Comparison of ENCODE assay signal across 15 cellular contexts in the genomic region with DNA sequence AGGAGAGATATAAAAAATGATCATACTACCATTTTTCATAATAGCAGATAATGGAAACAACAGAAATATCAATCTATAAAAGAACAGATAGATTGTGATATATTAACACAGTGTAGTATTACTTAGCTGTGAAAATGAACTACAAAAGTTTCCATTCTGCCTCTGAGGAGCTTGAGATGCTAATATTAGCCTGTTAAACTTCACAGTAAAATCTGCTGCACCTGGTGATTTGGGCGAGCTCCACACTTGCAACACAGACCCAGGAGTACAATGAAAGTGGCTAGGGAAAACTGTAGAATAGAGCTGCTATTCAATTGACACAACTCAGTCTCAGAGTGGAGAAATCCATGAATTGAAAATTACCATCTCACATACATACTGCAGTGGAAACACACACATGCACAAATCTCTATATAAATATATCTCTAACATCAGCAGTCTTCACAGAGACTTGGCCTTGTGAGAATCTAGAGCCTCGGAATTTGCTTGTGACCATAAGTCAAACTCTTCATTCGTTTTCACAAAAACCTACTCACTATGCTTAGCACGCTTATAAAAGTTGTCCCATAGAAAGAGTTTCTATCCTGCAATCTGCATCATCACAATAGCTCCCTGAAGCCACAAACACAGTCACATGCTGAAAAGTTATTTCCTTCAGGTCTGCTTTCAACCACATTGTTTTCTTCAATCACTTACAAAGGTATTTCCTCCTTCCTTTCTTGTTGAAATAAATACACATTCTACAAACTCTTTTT.
DNase-seq lines count a peak whose midpoint lies in the region; ATAC-seq and TF ChIP-seq lines count a peak whose summit lies in the region.
"Had no signal": no experiment of that assay in that cellular context is flagged by ENCODE, and none has a peak within 500 bp of the region (broad histone marks: within the 10 kb centered on the region; RNA-seq: fewer than 3 reads in every experiment).

No MANE protein-coding gene starts in this region.

- no peak for TF ChIP-seq CTCF in MM.1S (IDR thresholded peaks at IDR 0.05; ENCODE audit: low read length)
- no peak for TF ChIP-seq CTCF in neural progenitor cell (IDR thresholded peaks at IDR 0.05)

- no peaks in the 10 kb centered on the region for H3K27me3 Mint-ChIP-seq in neural progenitor cell (ENCODE audit: insufficient read depth, low read depth)
- H3K27me3 Mint-ChIP-seq: CD4-positive, CD25-positive, alpha-beta regulatory T cell; CD8-positive, alpha-beta memory T cell had no signal

- H3K36me3 ChIP-seq in MM.1S (replicated peaks; ENCODE audit: insufficient read depth, low read length), result no peaks in the 10 kb centered on the region
- no peaks in the 10 kb centered on the region for H3K36me3 ChIP-seq in neural progenitor cell
- H3K36me3 ChIP-seq: BE2C had no signal

- peaks cover 22% of the 10 kb centered on the region for H3F3A ChIP-seq in MM.1S (ENCODE audit: insufficient read depth, low read length)
- H3F3A ChIP-seq in neural progenitor cell (ENCODE audit: low read depth), result no peaks in the 10 kb centered on the region

- H3K4me1 ChIP-seq in MM.1S (ENCODE audit: low read length) (peaks cover 31% of the 10 kb centered on the region), neural progenitor cell (no peaks in the 10 kb centered on the region)
- H3K4me1 ChIP-seq: BE2C had no signal

- peak; percentile 54 for ATAC-seq in HG02885 (IDR thresholded peaks at IDR 0.05; ENCODE audit: poor library complexity, unreplicated experiment)

- no peaks in the 10 kb centered on the region for H3K27me3 ChIP-seq in MM.1S (replicated peaks; ENCODE audit: insufficient read depth, low read length)
- H3K27me3 ChIP-seq in neural progenitor cell, result no peaks in the 10 kb centered on the region
- H3K27me3 ChIP-seq: BE2C had no signal

- no peak overlapping the region for H3K27ac Mint-ChIP-seq in neural progenitor cell
- H3K27ac Mint-ChIP-seq: CD4-positive, CD25-positive, alpha-beta regulatory T cell; CD8-positive, alpha-beta memory T cell; H9 had no signal

- H3K4me1 Mint-ChIP-seq in neural progenitor cell, result no peaks in the 10 kb centered on the region
- H3K4me1 Mint-ChIP-seq: CD4-positive, CD25-positive, alpha-beta regulatory T cell; CD8-positive, alpha-beta memory T cell; H9 had no signal

- no peaks in the 10 kb centered on the region for H3K36me3 Mint-ChIP-seq in neural progenitor cell
- H3K36me3 Mint-ChIP-seq: CD4-positive, CD25-positive, alpha-beta regulatory T cell; CD8-positive, alpha-beta memory T cell had no signal

- H3K4me3 Mint-ChIP-seq in neural progenitor cell, result no peak overlapping the region
- H3K4me3 Mint-ChIP-seq: CD4-positive, CD25-positive, alpha-beta regulatory T cell; CD8-positive, alpha-beta memory T cell; H9 had no signal

- H3K4me3 ChIP-seq in MM.1S (ENCODE audit: low read length) (peak overlapping the region; percentile 43), neural progenitor cell (no peak overlapping the region)

- H3K9ac ChIP-seq in MM.1S (ENCODE audit: low read length) (peak overlapping the region; percentile 66), neural progenitor cell (no peak overlapping the region)

- no peaks in the 10 kb centered on the region for H3K9me3 ChIP-seq in MM.1S (replicated peaks; ENCODE audit: insufficient read depth, low read length)
- H3K9me3 ChIP-seq in neural progenitor cell (ENCODE audit: low read depth), result no peaks in the 10 kb centered on the region
- H3K9me3 ChIP-seq: BE2C had no signal

- no peaks in the 10 kb centered on the region for H4K20me1 ChIP-seq in MM.1S (ENCODE audit: insufficient read depth, low read length)
- H4K20me1 ChIP-seq in neural progenitor cell (ENCODE audit: low read depth), result no peaks in the 10 kb centered on the region

- in situ Hi-C loops in G401 (cut with HindIII; ENCODE audit: low sequenced_read_pairs), result no loop called here

- H2AFZ ChIP-seq in MM.1S (ENCODE audit: low read length) (peak overlapping the region; percentile 27; the same call in 1 of the 2 replicates), neural progenitor cell (replicated peaks) (no peak overlapping the region)

- no peaks in the 10 kb centered on the region for H3K79me2 ChIP-seq in MM.1S (ENCODE audit: low read length)
- no peaks in the 10 kb centered on the region for H3K79me2 ChIP-seq in neural progenitor cell (ENCODE audit: low read depth)

- no peaks in the 10 kb centered on the region for H3K9me2 ChIP-seq in MM.1S (replicated peaks; ENCODE audit: insufficient read depth, low read length)

- peak; percentile 78 for DNase-seq in G401 (ENCODE audit: low spot score)
- DNase-seq in MM.1S, result peak; percentile 95
- no peak for DNase-seq in activated CD4-positive, alpha-beta T cell treated with anti-CD3 and anti-CD28 coated beads for 48 hours
- DNase-seq in activated effector memory CD4-positive, alpha-beta T cell treated with Interleukin-2 at 50 U/mL for 16 hours, result no peak
- no peak for DNase-seq in neural progenitor cell (ENCODE audit: low spot score)
- DNase-seq: ACHN; BE2C; CD4-positive, CD25-positive, alpha-beta regulatory T cell; CD8-positive, alpha-beta memory T cell; COR-L47; DMS 273 treated with DMSO at 0.1 percent for 48 hours; GDM1; GOT3; H9 had no signal

- H3K9me3 Mint-ChIP-seq in neural progenitor cell, result no peaks in the 10 kb centered on the region
- H3K9me3 Mint-ChIP-seq: H9 had no signal

- peak overlapping the region; percentile 94 for H3K4me2 ChIP-seq in MM.1S (ENCODE audit: low read depth, low read length)
- H3K4me2 ChIP-seq in neural progenitor cell, result no peak overlapping the region

- peak overlapping the region; percentile 98 for H3K27ac ChIP-seq in MM.1S (ENCODE audit: low read length)
- no peak overlapping the region for H3K27ac ChIP-seq in neural progenitor cell

Comparison
In these comparisons a context has a peak if more than half of its experiments do, and no peak if none do; other contexts are left out.
1. DNase-seq: peak in G401 (single experiment) and MM.1S (single experiment); none in activated CD4-positive, alpha-beta T cell treated with anti-CD3 and anti-CD28 coated beads for 48 hours (single experiment), activated effector memory CD4-positive, alpha-beta T cell treated with Interleukin-2 at 50 U/mL for 16 hours (single experiment) and neural progenitor cell (single experiment).